Comparison of ENCODE assay signal across 13 cellular contexts in the genomic region with DNA sequence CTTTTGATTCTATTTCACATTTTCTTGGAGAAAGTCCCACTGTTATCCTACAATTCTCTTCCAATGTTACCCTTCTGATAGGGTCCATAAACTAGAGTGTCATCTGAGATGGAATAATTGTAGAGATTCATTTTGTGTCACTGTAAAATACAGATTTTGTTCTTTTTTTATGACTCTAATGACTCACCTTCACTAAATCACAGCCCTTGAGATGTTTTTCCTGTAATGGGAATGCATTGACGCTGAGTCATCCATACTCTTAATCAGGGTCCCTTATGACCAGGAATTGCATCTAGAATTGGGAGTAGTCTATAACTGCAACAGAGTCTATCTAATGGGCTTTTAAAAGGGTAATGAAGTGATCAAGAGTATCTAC.
DNase-seq lines count a peak whose midpoint lies in the region; ATAC-seq and TF ChIP-seq lines count a peak whose summit lies in the region.
"Had no signal": no experiment of that assay in that cellular context is flagged by ENCODE, and none has a peak within 500 bp of the region (broad histone marks: within the 10 kb centered on the region; RNA-seq: fewer than 3 reads in every experiment).

No MANE protein-coding gene starts in this region.

- H3K4me3 Mint-ChIP-seq in MCF 10A (ENCODE audit: unreplicated experiment) = no peak overlapping the region
- H3K4me3 Mint-ChIP-seq: activated T-cell treated with anti-CD3 and anti-CD28 coated beads, Interleukin-2, amount 50 U/mL, for 72 hours; naive thymus-derived CD8-positive, alpha-beta T cell had no signal

- DNase-seq in MCF 10A (ENCODE audit: unreplicated experiment) = peak; percentile 93
- DNase-seq in breast epithelium (ENCODE audit: low spot score in 2 of 2) = no peak
- peak; percentile 76 for DNase-seq in SW480 (ENCODE audit: low spot score)
- DNase-seq in glomerular endothelial cell (ENCODE audit: extremely low read depth, low read depth, low spot score) = peak; percentile 90
- DNase-seq in stimulated activated CD4-positive, alpha-beta T cell treated with anti-CD3 and anti-CD28 coated beads, Interleukin-2, amount 100 ng/mL, for 24 hours = no peak
- no peak for DNase-seq in GM13977 (ENCODE audit: low spot score)
- DNase-seq: activated T-cell treated with anti-CD3 and anti-CD28 coated beads, Interleukin-2, amount 50 U/mL, for 72 hours; cortex of kidney; naive thymus-derived CD8-positive, alpha-beta T cell; NCI-H1105 had no signal

- POLR2A ChIA-PET in MCF 10A (lab: Yijun Ruan, JAX) = interaction anchor here (0.6 to 1.5 kb wide), 5 partner anchors 22 to 322 kb away, joined by 3 to 5 read pairs (median 3); no protein-coding TSS in a partner anchor

- no peaks in the 10 kb centered on the region for H3K9me3 ChIP-seq in breast epithelium

- no peaks in the 10 kb centered on the region for H3K36me3 ChIP-seq in breast epithelium

- no TSS peak for BruUV-seq in MCF 10A (replicated peaks; lab: Mats Ljungman, UMichigan)

- H3K9me3 Mint-ChIP-seq in MCF 10A (ENCODE audit: unreplicated experiment) = no peaks in the 10 kb centered on the region

- H3K27me3 Mint-ChIP-seq in MCF 10A (ENCODE audit: insufficient read depth, unreplicated experiment) = no peaks in the 10 kb centered on the region

- in situ Hi-C loops in GM13977 (cut with MboI; ENCODE audit: low pct_unique_long_range_greater_than_20kb, low sequenced_read_pairs, unreplicated experiment) = no loop called here

- peaks cover 56% of the 10 kb centered on the region for H3K4me1 Mint-ChIP-seq in MCF 10A (ENCODE audit: insufficient read depth, unreplicated experiment)
- H3K4me1 Mint-ChIP-seq: naive thymus-derived CD8-positive, alpha-beta T cell had no signal

- peak overlapping the region; percentile 76 for H3K27ac Mint-ChIP-seq in MCF 10A (ENCODE audit: low read depth, unreplicated experiment)
- H3K27ac Mint-ChIP-seq: activated T-cell treated with anti-CD3 and anti-CD28 coated beads, Interleukin-2, amount 50 U/mL, for 72 hours; naive thymus-derived CD8-positive, alpha-beta T cell had no signal

- H3K4me1 ChIP-seq in breast epithelium = no peaks in the 10 kb centered on the region

- TF ChIP-seq POLR2A in breast epithelium (IDR thresholded peaks at IDR 0.05) = no peak

- ATAC-seq in GM18868 (IDR thresholded peaks at IDR 0.05; ENCODE audit: unreplicated experiment) = no peak
- no peak for ATAC-seq in HG03442 (IDR thresholded peaks at IDR 0.05; ENCODE audit: unreplicated experiment)
- ATAC-seq: activated T-cell treated with anti-CD3 and anti-CD28 coated beads, Interleukin-2, amount 50 U/mL, for 72 hours; naive thymus-derived CD8-positive, alpha-beta T cell had no signal

- no peak overlapping the region for H3K27ac ChIP-seq in breast epithelium
- H3K27ac ChIP-seq: 22Rv1 had no signal

- H3K27me3 ChIP-seq in breast epithelium = no peaks in the 10 kb centered on the region

- TF ChIP-seq CTCF in MCF 10A (IDR thresholded peaks at IDR 0.05; ENCODE audit: unreplicated experiment) (no peak), breast epithelium (IDR thresholded peaks at IDR 0.05) (no peak), GM13977 (IDR thresholded peaks at IDR 0.05; ENCODE audit: extremely low read depth, insufficient read depth, missing control alignments) (no peak)

- no peak overlapping the region for H3K4me3 ChIP-seq in breast epithelium

- CTCF ChIA-PET in MCF 10A (lab: Yijun Ruan, JAX) = no interaction called here

- intact Hi-C loops in MCF 10A (cut with micrococcal nuclease) = no loop called here
- intact Hi-C loops in breast epithelium (cut with DNase I; ENCODE audit: low total_unique reads) = no loop called here

- H3K36me3 Mint-ChIP-seq in MCF 10A (ENCODE audit: insufficient read depth, unreplicated experiment) = peaks cover 4% of the 10 kb centered on the region
- H3K36me3 Mint-ChIP-seq: naive thymus-derived CD8-positive, alpha-beta T cell had no signal

Comparison
In these comparisons a context has a peak if more than half of its experiments do, and no peak if none do; other contexts are left out.
1. DNase-seq: peak in MCF 10A (single experiment), SW480 (single experiment) and glomerular endothelial cell (single experiment); none in breast epithelium (0 of 2), stimulated activated CD4-positive, alpha-beta T cell treated with anti-CD3 and anti-CD28 coated beads, Interleukin-2, amount 100 ng/mL, for 24 hours (0 of 2) and GM13977 (single experiment).